ENCODE assay signal across 8 cellular contexts in the genomic region with DNA sequence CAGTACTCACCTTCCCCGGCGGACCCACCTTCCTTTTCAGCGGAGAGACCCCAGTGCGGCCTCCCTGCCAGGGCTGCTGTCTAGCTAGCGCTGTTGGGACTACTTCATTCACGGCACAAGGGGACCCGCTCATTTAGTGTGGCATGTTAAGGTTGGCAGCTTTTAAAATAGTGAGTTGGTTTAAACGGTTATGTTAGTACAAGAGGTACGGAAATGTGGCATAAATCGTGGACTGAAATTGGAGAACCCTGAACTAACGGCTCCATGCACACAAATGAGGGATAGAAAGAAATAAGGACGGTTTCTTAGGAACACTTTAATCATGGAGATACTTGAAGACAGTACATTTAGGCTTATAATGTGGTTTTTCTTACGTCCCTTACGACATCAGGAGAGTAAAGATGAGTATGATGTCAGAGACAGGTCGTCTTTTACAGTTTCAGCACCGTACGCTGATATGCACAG. TPM values are rescaled to one million over a fixed set of nuclear protein-coding genes. Genes with fewer than 3 reads are reported as not detected.
DNase-seq lines count a peak whose midpoint lies in the region; ATAC-seq, FAIRE-seq and TF ChIP-seq lines count a peak whose summit lies in the region.

No MANE protein-coding gene starts in this region.

- peak; percentile 7 for ATAC-seq in GM19452 (IDR thresholded peaks at IDR 0.05; ENCODE audit: unreplicated experiment)

- TF ChIP-seq POLR2A in spleen (IDR thresholded peaks at IDR 0.05) (no peak), GM12891 (IDR thresholded peaks at IDR 0.05; ENCODE audit: low read depth, low read length) (no peak)

- no peaks in the 10 kb centered on the region for H3K9me3 ChIP-seq in spleen

- H3K27ac ChIP-seq in adipose tissue (ENCODE audit: low read depth, low read length) (peak overlapping the region; percentile 82), spleen (peak overlapping the region; percentile 91 to 99 (median 98))

- intact Hi-C loops in spleen (cut with DNase I; ENCODE audit: low total_unique reads), result loop anchor here (10.0 kb wide), 1 partner anchor 832 kb away; no protein-coding TSS in a partner anchor

- 1 to 2% (median 2%) methylated on average over 17 of the region's 17 CpGs for WGBS in adipose tissue, 3 donors
- WGBS in spleen, 5 donors, result 1 to 2% (median 1%) methylated on average over 14 to 17 of the region's 17 CpGs

- DNase-seq in DMS 273 treated with DMSO at 0.1 percent for 48 hours (lab: John Stamatoyannopoulos, UW) (peak; percentile 17), NCI-H146 (lab: John Stamatoyannopoulos, UW) (peak; percentile 88), spleen (no peak), GM12891 (ENCODE audit: insufficient read length, low spot score) (no peak)
- no peak for DNase-seq in stimulated activated CD4-positive, alpha-beta T cell treated with anti-CD3 and anti-CD28 coated beads, Interleukin-4, amount 100 ng/mL, for 4 hours

- H3K27me3 ChIP-seq in spleen (replicated peaks in 1 of 7), result no peaks in the 10 kb centered on the region

- TF ChIP-seq CTCF in spleen (IDR thresholded peaks at IDR 0.05 in 8 of 11, conservative IDR thresholded peaks at IDR 0.05 in 3 of 11), result no peak

- H3K4me3 ChIP-seq in iPS-11a (ENCODE audit: low read depth, low read length) (peak overlapping the region; percentile 90), spleen (peak overlapping the region; percentile 53 to 85 (median 80))

- no peak for FAIRE-seq in GM12891 (lab: Jason Lieb, UNC)

- H3K4me1 ChIP-seq in spleen, result peaks cover 30 to 68% (median 47%) of the 10 kb centered on the region in 6 donors

- peaks cover 0 to 13% (median 9%) of the 10 kb centered on the region in 6 donors for H3K36me3 ChIP-seq in spleen

TF ChIP-seq in GM12891, 5 proteins besides CTCF, POLR2A, EP300 and RAD21:
- TF ChIP-seq POLR2AphosphoS5 (IDR thresholded peaks at IDR 0.05; ENCODE audit: low read depth, low read length) (no peak), TAF1 (IDR thresholded peaks at IDR 0.05; ENCODE audit: low read depth, low read length) (no peak), POU2F2 (IDR thresholded peaks at IDR 0.05; ENCODE audit: low read depth, low read length) (no peak), SPI1 (IDR thresholded peaks at IDR 0.05; ENCODE audit: low read depth, low read length) (no peak), PAX5 (IDR thresholded peaks at IDR 0.05; ENCODE audit: insufficient read depth, low read length, severe bottlenecking) (no peak)
TF ChIP-seq in GM12891: peak in this region for 0.

RNA-seq across cellular contexts. Expression of a gene that starts 0.8 kb away (rescaled TPM):
- polyA plus RNA-seq in adipose tissue, result 10 to 100 TPM; 13.3 to 27.4 (median 21.4) TPM
- 10 to 100 TPM; 27.0 to 37.0 (median 29.7) TPM for total RNA-seq in spleen
- polyA plus RNA-seq in spleen, result 10 to 100 TPM; 13.4 to 16.5 (median 15.2) TPM
- 18.4 TPM for polyA plus RNA-seq in GM12891 (2012; ENCODE audit: low read depth, missing spikeins)

RNA-seq across cellular contexts. Expression of a gene that starts 0.8 kb away (rescaled TPM):
- polyA plus RNA-seq in adipose tissue, result 100 to 1,000 TPM in 1 of 3 donors, 10 to 100 TPM in 2; 34.3 to 102 (median 59.0) TPM
- total RNA-seq in spleen, result 10 to 100 TPM; 31.1 to 64.8 (median 49.4) TPM
- 10 to 100 TPM; 46.4 to 63.8 (median 62.4) TPM for polyA plus RNA-seq in spleen
- polyA plus RNA-seq in GM12891 (2012; ENCODE audit: low read depth, missing spikeins), result 38.3 TPM

Comparison
In these comparisons a context has a peak if more than half of its experiments do, and no peak if none do; other contexts are left out.
1. DNase-seq: peak in DMS 273 treated with DMSO at 0.1 percent for 48 hours (single experiment) and NCI-H146 (single experiment); none in spleen (single experiment), GM12891 (single experiment) and stimulated activated CD4-positive, alpha-beta T cell treated with anti-CD3 and anti-CD28 coated beads, Interleukin-4, amount 100 ng/mL, for 4 hours (0 of 2).